In genomic region chr7:35072950-35073827, GRCh38 we compare ENCODE assay signal across 8 cellular contexts. TPM values are rescaled to one million over a fixed set of nuclear protein-coding genes. Genes with fewer than 3 reads are reported as not detected.
DNase-seq lines count a peak whose midpoint lies in the region; ATAC-seq and TF ChIP-seq lines count a peak whose summit lies in the region.
"Not testable (repeated sequence)": the region's sequence is repeated elsewhere in the genome, so short reads cannot be mapped to it uniquely, and the experiment has no call there.

No MANE protein-coding gene starts in this region.

- POLR2A ChIA-PET in PC-9 (lab: Charles Lee; ENCODE audit: unreplicated experiment) = not testable (repeated sequence)

- H3K4ac ChIP-seq in mesendoderm (ENCODE audit: low read depth, low read length) = not testable (repeated sequence)

- H4K8ac ChIP-seq in mesendoderm (ENCODE audit: low read depth, low read length) = not testable (repeated sequence)

- H3K4me1 ChIP-seq in PC-9 (replicated peaks; ENCODE audit: insufficient read depth); adipocyte (ENCODE audit: control insufficient read depth, insufficient read depth, low read length); mesendoderm (ENCODE audit: control insufficient read depth, low read depth, low read length): not testable (repeated sequence)

- H3K9me2 ChIP-seq in PC-9 (ENCODE audit: insufficient read depth) = not testable (repeated sequence)

- not testable (repeated sequence) for H2BK5ac ChIP-seq in mesendoderm (ENCODE audit: low read length)

- H3K9ac ChIP-seq in adipocyte (ENCODE audit: low read length); mesendoderm (ENCODE audit: low read length): not testable (repeated sequence)

- TF ChIP-seq CTCF in GM12865 (IDR thresholded peaks at IDR 0.05; ENCODE audit: insufficient read depth, low read depth, low read length, missing control alignments) = not testable (repeated sequence)
- TF ChIP-seq CTCF in PC-9 (conservative IDR thresholded peaks at IDR 0.05) (peak; percentile 73), fibroblast of the aortic adventitia (IDR thresholded peaks at IDR 0.05; ENCODE audit: insufficient read depth, low read length) (peak; percentile 5)

- not testable (repeated sequence) for H3K9me3 ChIP-seq in PC-9 (ENCODE audit: insufficient read depth, low read depth); adipocyte (ENCODE audit: control insufficient read depth, low read length)

- H3K23ac ChIP-seq in mesendoderm (ENCODE audit: low read length) = not testable (repeated sequence)

- not testable (repeated sequence) for H3K56ac ChIP-seq in mesendoderm (ENCODE audit: low read length)

- ATAC-seq in HG02973 (IDR thresholded peaks at IDR 0.05; ENCODE audit: unreplicated experiment) = peak; percentile 46

- CTCF ChIA-PET in PC-9 (lab: Charles Lee) = not testable (repeated sequence)

- H2BK15ac ChIP-seq in mesendoderm (replicated peaks; ENCODE audit: low read depth) = not testable (repeated sequence)

- not testable (repeated sequence) for H3K79me2 ChIP-seq in PC-9 (ENCODE audit: low read depth); mesendoderm (ENCODE audit: control insufficient read depth, insufficient read depth, low read length)

- H3K4me3 ChIP-seq in GM12865 (ENCODE audit: low read depth, low read length); PC-9; adipocyte (ENCODE audit: low read length); fibroblast of the aortic adventitia (ENCODE audit: low read depth, low read length); mesendoderm (ENCODE audit: low read length): not testable (repeated sequence)

- not testable (repeated sequence) for H2BK120ac ChIP-seq in mesendoderm (ENCODE audit: low read depth, low read length)

- H4K20me1 ChIP-seq in PC-9 (ENCODE audit: insufficient read depth) = not testable (repeated sequence)

- DNase-seq in A172 (ENCODE audit: low spot score) (peak; percentile 34), GM12865 (ENCODE audit: low read depth) (peak; percentile 3), NCI-H1105 treated with DMSO at 0.1 percent for 48 hours (lab: John Stamatoyannopoulos, UW) (peak; percentile 55), PC-9 (peak; percentile 23 to 53), adipocyte (ENCODE audit: low read depth) (peak; percentile 80), fibroblast of the aortic adventitia (ENCODE audit: low read depth) (peak; percentile 58), mesendoderm (peak; percentile 3)

- not testable (repeated sequence) for H3K36me3 ChIP-seq in PC-9 (ENCODE audit: low read depth); adipocyte (ENCODE audit: control insufficient read depth, insufficient read depth, low read length, severe bottlenecking); mesendoderm (ENCODE audit: control insufficient read depth, insufficient read depth, low read length)

- WGBS in mesendoderm (ENCODE audit: extremely low coverage, insufficient coverage, low lambda C conversion rate) = no CpG with 5 or more reads among the region's 14 CpGs

- not testable (repeated sequence) for H3K27me3 ChIP-seq in PC-9 (ENCODE audit: insufficient read depth, low read depth); adipocyte (replicated peaks; ENCODE audit: control insufficient read depth, insufficient read depth, low read length); mesendoderm (ENCODE audit: insufficient read depth, low read length, poor library complexity)

- not testable (repeated sequence) for H4K5ac ChIP-seq in mesendoderm (ENCODE audit: low read length)

- not testable (repeated sequence) for H3K27ac ChIP-seq in PC-9; mesendoderm (ENCODE audit: low read depth, low read length)

- not testable (repeated sequence) for H2AFZ ChIP-seq in PC-9

- H3K18ac ChIP-seq in mesendoderm (ENCODE audit: low read length) = not testable (repeated sequence)

- intact Hi-C loops in PC-9 (cut with micrococcal nuclease; ENCODE audit: unreplicated experiment) = loop anchor here (1.0 to 5.0 kb wide), 4 partner anchors 114 to 549 kb away; no protein-coding TSS in a partner anchor

- not testable (repeated sequence) for H2AK5ac ChIP-seq in mesendoderm (ENCODE audit: low read length)

- H3F3A ChIP-seq in PC-9 (ENCODE audit: insufficient read depth, low read depth) = not testable (repeated sequence)

- BruUV-seq in PC-9 (replicated peaks; lab: Mats Ljungman, UMichigan) = not testable (repeated sequence)

- H3K4me2 ChIP-seq in PC-9 = peak overlapping the region; percentile 67
- H3K4me2 ChIP-seq in mesendoderm (ENCODE audit: low read length) = not testable (repeated sequence)

- H3K79me1 ChIP-seq in mesendoderm (ENCODE audit: low read length) = not testable (repeated sequence)

RNA-seq across cellular contexts. Expression of gene DPY19L1, which starts 35.9 kb away (rescaled TPM):
- 60.7 and 75.3 TPM in 2 replicates for total RNA-seq in A172 (2014; rRNA removed; shearing (Covaris generic))
- total RNA-seq in PC-9 (2021) = 28.9 and 32.8 TPM in 2 replicates
- total RNA-seq in fibroblast of the aortic adventitia (ENCODE audit: low replicate concordance) = 20.2 and 55.2 TPM in 2 replicates
- polyA plus RNA-seq in mesendoderm (2013, experiment 1 of 2) = 17.6 TPM
- polyA plus RNA-seq in mesendoderm (2013, experiment 2 of 2) = 17.2 TPM

Comparison
In these comparisons a context has a peak if more than half of its experiments do, and no peak if none do; other contexts are left out.
1. DNase-seq: peak in every context shown above with its lines; median percentile 80 in adipocyte; 58 in fibroblast of the aortic adventitia; 55 in NCI-H1105 treated with DMSO at 0.1 percent for 48 hours; 38 in PC-9; 34 in A172; 3 in GM12865; 3 in mesendoderm.